ENCODE assay signal across 7 cellular contexts in genomic region chr1:153957744-153958110, GRCh38. TPM values are rescaled to one million over a fixed set of nuclear protein-coding genes. Genes with fewer than 3 reads are reported as not detected.
DNase-seq lines count a peak whose midpoint lies in the region; ATAC-seq, FAIRE-seq and TF ChIP-seq lines count a peak whose summit lies in the region.

No MANE protein-coding gene starts in this region.

- TF ChIP-seq EP300 in tibial nerve (IDR thresholded peaks at IDR 0.05), result no peak

- DNase-seq in RKO (ENCODE audit: low spot score) (peak; percentile 38), bronchial epithelial cell (ENCODE audit: low read depth) (peak; percentile 26), lung (ENCODE audit: low spot score) (no peak), tibial nerve (ENCODE audit: low spot score in 2 of 2) (no peak), SHP77 treated with DMSO at 0.1 percent for 48 hours (lab: John Stamatoyannopoulos, UW) (no peak)

- H3K9me3 ChIP-seq in HEK293 (ENCODE audit: control insufficient read depth, insufficient read depth, low read depth, low read length) (no peaks in the 10 kb centered on the region), lung (ENCODE audit: control insufficient read depth in 2 of 2, insufficient read depth in 1 of 2, low read length in 1 of 2) (no peaks in the 10 kb centered on the region), tibial nerve (no peaks in the 10 kb centered on the region)

- TF ChIP-seq CTCF in HEK293 (tag by site-specific recombination; IDR thresholded peaks at IDR 0.05) (no peak), bronchial epithelial cell (IDR thresholded peaks at IDR 0.05; ENCODE audit: insufficient read depth, low read length, severe bottlenecking) (no peak), lung (IDR thresholded peaks at IDR 0.05; ENCODE audit: control extremely low read depth, extremely low read depth) (no peak), tibial nerve (IDR thresholded peaks at IDR 0.05) (no peak)

- H3K36me3 ChIP-seq in HEK293 (ENCODE audit: control insufficient read depth in 2 of 2, insufficient read depth in 1 of 2, low read length in 2 of 2) (peaks cover 0 to 58% of the 10 kb centered on the region in 2 experiments; a peak in 2 of 3 replicates), bronchial epithelial cell (ENCODE audit: control insufficient read depth, insufficient read depth, low read length) (peaks cover 14% of the 10 kb centered on the region), lung (ENCODE audit: control insufficient read depth in 2 of 2, insufficient read depth in 2 of 2, low read length in 2 of 2) (peaks cover 2 to 26% of the 10 kb centered on the region in 2 donors), tibial nerve (peaks cover 0 to 47% (median 0%) of the 10 kb centered on the region in 3 donors)

- no peak for FAIRE-seq in bronchial epithelial cell (lab: Jason Lieb, UNC)

- ATAC-seq in GM18505 (IDR thresholded peaks at IDR 0.05; ENCODE audit: unreplicated experiment), result peak; percentile 6
- ATAC-seq in lung (ENCODE audit: insufficient read depth, low FRiP score), result no peak

- H3K4me1 ChIP-seq in HEK293 (ENCODE audit: control insufficient read depth, insufficient read depth, low read length) (peaks cover 13% of the 10 kb centered on the region; the same call in 1 of the 2 replicates), lung (ENCODE audit: control insufficient read depth in 2 of 2, insufficient read depth in 2 of 2, low read length in 2 of 2) (peaks cover 15 to 20% of the 10 kb centered on the region in 2 donors), tibial nerve (peaks cover 0 to 74% (median 34%) of the 10 kb centered on the region in 4 donors)

- H3K4me3 ChIP-seq in HEK293 (ENCODE audit: low read depth, low read length), result peak overlapping the region; percentile 89
- peak overlapping the region; percentile 87 for H3K4me3 ChIP-seq in bronchial epithelial cell (ENCODE audit: low read depth, low read length)
- H3K4me3 ChIP-seq in lung, result peak overlapping the region; percentile 72
- H3K4me3 ChIP-seq in tibial nerve, result peak overlapping the region; percentile 66 to 92 (median 74)

- CTCF ChIA-PET in HEK293 (lab: Yijun Ruan, JAX), result interaction anchor here (0.6 to 1.4 kb wide), 3 partner anchors 13 to 796 kb away, joined by 3 to 4 read pairs (median 4); partner anchors contain the start of gene RAB13

- TF ChIP-seq POLR2A in GM18505 (IDR thresholded peaks at IDR 0.05; ENCODE audit: borderline replicate concordance, extremely low read depth, insufficient read depth, insufficient read length), result peak; percentile 70
- TF ChIP-seq POLR2A in tibial nerve (IDR thresholded peaks at IDR 0.05), result no peak

- no peaks in the 10 kb centered on the region for H3K27me3 ChIP-seq in bronchial epithelial cell (ENCODE audit: control insufficient read depth, insufficient read depth, low read length)
- no peaks in the 10 kb centered on the region for H3K27me3 ChIP-seq in lung (ENCODE audit: control insufficient read depth, insufficient read depth)
- H3K27me3 ChIP-seq in tibial nerve, result no peaks in the 10 kb centered on the region

- H3K27ac ChIP-seq in HEK293 (ENCODE audit: extremely low read depth, low read depth, low read length) (peak overlapping the region; percentile 90), lung (ENCODE audit: low read depth in 1 of 2, low read length in 1 of 2) (peak overlapping the region; percentile 88 to 94), tibial nerve (peak overlapping the region in 3 of 4 donors; percentile 86 to 97 (median 90))

- POLR2A ChIA-PET in HEK293 (lab: Yijun Ruan, JAX), result interaction anchor here (1.5 to 2.0 kb wide), 6 partner anchors 9 to 33 kb away, joined by 5 to 32 read pairs (median 13); partner anchors contain the start of genes CREB3L4, DENND4B, JTB and RPS27

- 0% methylated on average over 13 of the region's 13 CpGs for WGBS in lung, 2 donors
- 0% methylated on average over 13 of the region's 13 CpGs for WGBS in tibial nerve, 2 donors

TF ChIP-seq in HEK293, 187 proteins besides CTCF, POLR2A, EP300 and RAD21 (continues in another document):
- TF ChIP-seq ZBTB26 (tag by site-specific recombination; optimal IDR thresholded peaks at IDR 0.05), result no peak
- peak; percentile 67 for TF ChIP-seq ZBTB11 (tag by site-specific recombination; conservative IDR thresholded peaks at IDR 0.05; ENCODE audit: low read depth)
- peak; percentile 80; the same call in 1 of the 2 replicates for TF ChIP-seq PRDM10 (tag by site-specific recombination; IDR thresholded peaks at IDR 0.05)

RNA-seq across cellular contexts. Expression of gene CRTC2, which starts 0.7 kb away (rescaled TPM):
- total RNA-seq in bronchial epithelial cell (2.6 and 4.7 TPM in 2 replicates), lung (10 to 100 TPM; 17.7 to 48.7 TPM), tibial nerve (10 to 100 TPM; 17.4 to 43.7 (median 23.4) TPM)
- 10 to 100 TPM; 41.9 to 43.2 TPM for polyA plus RNA-seq in lung

RNA-seq across cellular contexts. Expression of gene SLC39A1, which starts 5.6 kb away (rescaled TPM):
- total RNA-seq in bronchial epithelial cell, result 71.2 and 108 TPM in 2 replicates
- total RNA-seq in lung, result 100 to 1,000 TPM in 1 of 2 donors, 10 to 100 TPM in 1; 73.4 to 141 TPM
- 100 to 1,000 TPM; 103 to 247 TPM for polyA plus RNA-seq in lung
- 100 to 1,000 TPM in 1 of 4 donors, 10 to 100 TPM in 3; 81.0 to 157 (median 92.4) TPM for total RNA-seq in tibial nerve

RNA-seq across cellular contexts. Expression of gene CREB3L4, which starts 10.0 kb away (rescaled TPM):
- total RNA-seq in bronchial epithelial cell (4.6 and 7.1 TPM in 2 replicates), lung (10 to 100 TPM; 13.6 to 21.8 TPM), tibial nerve (10 to 100 TPM; 10.2 to 17.5 (median 11.4) TPM)
- polyA plus RNA-seq in lung, result 10 to 100 TPM in 1 of 2 donors, 1 to 10 TPM in 1; 9.5 to 13.7 TPM

RNA-seq across cellular contexts. Expression of gene DENND4B, which starts 11.2 kb away (rescaled TPM):
- total RNA-seq in bronchial epithelial cell, result 8.7 and 12.3 TPM in 2 replicates
- 10 to 100 TPM; 40.5 to 84.7 TPM for total RNA-seq in lung
- polyA plus RNA-seq in lung, result 10 to 100 TPM; 57.2 to 61.6 TPM
- 10 to 100 TPM; 42.8 to 78.0 (median 56.7) TPM for total RNA-seq in tibial nerve

RNA-seq across cellular contexts. Expression of gene JTB, which starts 19.7 kb away (rescaled TPM):
- total RNA-seq in bronchial epithelial cell (181 and 183 TPM in 2 replicates), lung (100 to 1,000 TPM; 105 to 146 TPM), tibial nerve (100 to 1,000 TPM; 149 to 289 (median 241) TPM)
- 100 to 1,000 TPM; 206 to 230 TPM for polyA plus RNA-seq in lung

Comparison
In these comparisons a context has a peak if more than half of its experiments do, and no peak if none do; other contexts are left out.
1. DNase-seq: peak in RKO (single experiment) and bronchial epithelial cell (single experiment); none in lung (single experiment), tibial nerve (0 of 2) and SHP77 treated with DMSO at 0.1 percent for 48 hours (single experiment).
2. Peak in every context shown above with its lines, with median percentiles within 50 percentile points of each other: H3K27ac ChIP-seq and H3K4me3 ChIP-seq.